In genomic region chr17:21043296-21044232, GRCh38 we compare ENCODE assay signal across 1 cellular context.
TF ChIP-seq lines count a peak whose summit lies in the region.

No MANE protein-coding gene starts in this region.

TF ChIP-seq in GM12878, 131 proteins besides CTCF, POLR2A, EP300 and RAD21 (continued from another document and continues in another):
- peak; percentile 90 for TF ChIP-seq ZNF687 (IDR thresholded peaks at IDR 0.05)
- no peak for TF ChIP-seq PML (IDR thresholded peaks at IDR 0.05; ENCODE audit: low read length)
- TF ChIP-seq LARP7 (IDR thresholded peaks at IDR 0.05), result peak; percentile 89
- TF ChIP-seq NR2C2 (IDR thresholded peaks at IDR 0.05; ENCODE audit: borderline replicate concordance, control insufficient read depth, insufficient read length, low read depth), result no peak
- TF ChIP-seq CEBPB (IDR thresholded peaks at IDR 0.05; ENCODE audit: borderline replicate concordance in 1 of 2, low read depth in 2 of 2, low read length in 2 of 2), result no peak
- peak; percentile 86 for TF ChIP-seq GATAD2B (conservative IDR thresholded peaks at IDR 0.05; ENCODE audit: low read depth)
- no peak for TF ChIP-seq TCF7 (IDR thresholded peaks at IDR 0.05; ENCODE audit: borderline replicate concordance)
- TF ChIP-seq ESRRA (IDR thresholded peaks at IDR 0.05; ENCODE audit: low read length), result no peak
- 0 out of 2 replicates have a peak, but pooled peaks have one; percentile 17 for TF ChIP-seq ZSCAN29 (IDR thresholded peaks at IDR 0.05)
- no peak for TF ChIP-seq IRF4 (IDR thresholded peaks at IDR 0.05; ENCODE audit: low read depth, low read length)
- TF ChIP-seq CREM (IDR thresholded peaks at IDR 0.05; ENCODE audit: low read depth), result peak; percentile 8; the same call in 1 of the 2 replicates
- TF ChIP-seq CEBPZ (IDR thresholded peaks at IDR 0.05; ENCODE audit: low read depth, low read length), result no peak
- TF ChIP-seq SMAD1 (IDR thresholded peaks at IDR 0.05; ENCODE audit: low read depth, partially characterized antibody), result no peak
- TF ChIP-seq HDAC2 (IDR thresholded peaks at IDR 0.05), result no peak
- TF ChIP-seq MTA3 (IDR thresholded peaks at IDR 0.05; ENCODE audit: borderline replicate concordance, low read length), result no peak
- no peak for TF ChIP-seq BCLAF1 (IDR thresholded peaks at IDR 0.05)
- TF ChIP-seq SMAD5 (IDR thresholded peaks at IDR 0.05; ENCODE audit: low read depth), result peak; percentile 61; the same call in 1 of the 2 replicates
- no peak for TF ChIP-seq MYB (IDR thresholded peaks at IDR 0.05; ENCODE audit: borderline replicate concordance, low read depth, low read length)
- no peak for TF ChIP-seq CUX1 (IDR thresholded peaks at IDR 0.05; ENCODE audit: insufficient replicate concordance, low read depth, low read length)
- TF ChIP-seq PKNOX1 (IDR thresholded peaks at IDR 0.05), result peak; percentile 93
- TF ChIP-seq CHD1 (IDR thresholded peaks at IDR 0.05; ENCODE audit: low read depth, low read length), result 0 out of 2 replicates have a peak, but pooled peaks have one; percentile 76
- TF ChIP-seq CBX3 (IDR thresholded peaks at IDR 0.05; ENCODE audit: borderline replicate concordance, low read depth), result no peak
- TF ChIP-seq STAT3 (IDR thresholded peaks at IDR 0.05; ENCODE audit: low read depth, low read length), result no peak
- no peak for TF ChIP-seq TARDBP (IDR thresholded peaks at IDR 0.05; ENCODE audit: borderline replicate concordance)
- TF ChIP-seq ELK1 (IDR thresholded peaks at IDR 0.05; ENCODE audit: low read depth, low read length), result no peak
- no peak for TF ChIP-seq IRF3 (IDR thresholded peaks at IDR 0.05)
- TF ChIP-seq RELB (IDR thresholded peaks at IDR 0.05; ENCODE audit: low read depth), result peak; percentile 60; the same call in 1 of the 2 replicates
- TF ChIP-seq ETV6 (conservative IDR thresholded peaks at IDR 0.05 in 1 of 2, IDR thresholded peaks at IDR 0.05 in 1 of 2; ENCODE audit: borderline replicate concordance in 1 of 2, low read depth in 1 of 2), result no peak
- TF ChIP-seq MYC (IDR thresholded peaks at IDR 0.05; ENCODE audit: insufficient read depth, insufficient read length, insufficient replicate concordance, low read length, severe bottlenecking), result no peak
- TF ChIP-seq BMI1 (IDR thresholded peaks at IDR 0.05; ENCODE audit: borderline replicate concordance), result no peak
- no peak for TF ChIP-seq TCF12 (IDR thresholded peaks at IDR 0.05; ENCODE audit: low read depth, low read length)
- TF ChIP-seq SIX5 (IDR thresholded peaks at IDR 0.05; ENCODE audit: low read depth, low read length, severe bottlenecking), result no peak
- peak; percentile 42 to 75 for TF ChIP-seq BHLHE40 (IDR thresholded peaks at IDR 0.05; ENCODE audit: borderline replicate concordance in 1 of 2, low read depth in 2 of 2, low read length in 1 of 2)
- TF ChIP-seq ZNF622 (IDR thresholded peaks at IDR 0.05), result no peak
- peak; percentile 92 for TF ChIP-seq NBN (IDR thresholded peaks at IDR 0.05)
- TF ChIP-seq E2F4 (IDR thresholded peaks at IDR 0.05; ENCODE audit: low read depth, low read length), result no peak
- TF ChIP-seq YBX1 (IDR thresholded peaks at IDR 0.05), result no peak
- no peak for TF ChIP-seq SREBF1 (IDR thresholded peaks at IDR 0.05; ENCODE audit: low read length)
